In genomic region chr17:859461-860195, GRCh38 we compare ENCODE assay signal across 10 cellular contexts.
A peak's percentile ranks its signal among the peaks of the same experiment; 100 is the strongest.
DNase-seq lines count a peak whose midpoint lies in the region; ATAC-seq and TF ChIP-seq lines count a peak whose summit lies in the region.
"Had no signal": no experiment of that assay in that cellular context is flagged by ENCODE, and none has a peak within 500 bp of the region (broad histone marks: within the 10 kb centered on the region; RNA-seq: fewer than 3 reads in every experiment).

No MANE protein-coding gene starts in this region.

- peaks cover 7 to 22% of the 10 kb centered on the region in 2 donors for H3K27me3 Mint-ChIP-seq in CD4-positive, alpha-beta memory T cell

- no peak for TF ChIP-seq POLR2A in thyroid gland (IDR thresholded peaks at IDR 0.05)

- intact Hi-C loops in mucosa of descending colon (cut with DNase I, micrococcal nuclease) (no loop called here), thyroid gland (cut with DNase I) (no loop called here)
- intact Hi-C loops in CD4-positive, alpha-beta memory T cell (cut with micrococcal nuclease): no loop called here

- H3K9me3 Mint-ChIP-seq in CD4-positive, alpha-beta memory T cell: no peaks in the 10 kb centered on the region

- H3K4me3 ChIP-seq in mucosa of descending colon (no peak overlapping the region), thyroid gland (replicated peaks in 1 of 3) (no peak overlapping the region)
- no peak overlapping the region for H3K4me3 ChIP-seq in CD4-positive, alpha-beta memory T cell (ENCODE audit: low read length in 2 of 2)

- 52 to 65% methylated on average over 14 of the region's 14 CpGs for WGBS in thyroid gland, 2 donors

- POLR2A ChIA-PET in CD4-positive, alpha-beta memory T cell (lab: Charles Lee; ENCODE audit: partially characterized antibody): no interaction called here

- H3K4me3 Mint-ChIP-seq in CD4-positive, alpha-beta memory T cell: no peak overlapping the region

- no peaks in the 10 kb centered on the region for H3K4me1 Mint-ChIP-seq in CD4-positive, alpha-beta memory T cell

- H3K36me3 Mint-ChIP-seq in CD4-positive, alpha-beta memory T cell: no peaks in the 10 kb centered on the region

- H3K4me1 ChIP-seq in mucosa of descending colon (ENCODE audit: low read depth) (peaks cover 3% of the 10 kb centered on the region), thyroid gland (peaks cover 0 to 13% of the 10 kb centered on the region in 2 donors)
- no peaks in the 10 kb centered on the region for H3K4me1 ChIP-seq in CD4-positive, alpha-beta memory T cell (ENCODE audit: insufficient read depth, low read length)

- ATAC-seq in mucosa of descending colon (peak; percentile 18), GM19467 (IDR thresholded peaks at IDR 0.05; ENCODE audit: unreplicated experiment) (no peak)

- H3K27ac ChIP-seq in epithelial cell of prostate (peak overlapping the region; percentile 65), thyroid gland (peak overlapping the region; percentile 2 to 52 (median 37))
- H3K27ac ChIP-seq in CD4-positive, alpha-beta memory T cell (ENCODE audit: low read depth, low read length): no peak overlapping the region
- H3K27ac ChIP-seq: neutrophil had no signal

- DNase-seq in NCI-H524 (lab: John Stamatoyannopoulos, UW): peak; percentile 62 to 73
- DNase-seq in epithelial cell of prostate (ENCODE audit: low read depth, low spot score): no peak
- DNase-seq in mucosa of descending colon: peak in 1 of 3 donors; percentile 47
- no peak for DNase-seq in thyroid gland
- no peak for DNase-seq in middle frontal gyrus (ENCODE audit: extremely low spot score, low spot score)
- DNase-seq in CD4-positive, alpha-beta memory T cell: no peak
- DNase-seq in stimulated activated CD4-positive, alpha-beta T cell treated with anti-CD3 and anti-CD28 coated beads, Interleukin-4, amount 100 ng/mL, for 4 hours: no peak
- DNase-seq: activated effector memory CD4-positive, alpha-beta T cell treated with Interleukin-2 at 50 U/mL for 16 hours had no signal

- TF ChIP-seq CTCF in mucosa of descending colon (IDR thresholded peaks at IDR 0.05) (no peak), thyroid gland (IDR thresholded peaks at IDR 0.05) (no peak)

- H3K9me3 ChIP-seq in mucosa of descending colon: no peaks in the 10 kb centered on the region
- no peaks in the 10 kb centered on the region for H3K9me3 ChIP-seq in thyroid gland
- H3K9me3 ChIP-seq in CD4-positive, alpha-beta memory T cell (ENCODE audit: control insufficient read depth in 1 of 2, low read length in 2 of 2): no peaks in the 10 kb centered on the region
- H3K9me3 ChIP-seq: neutrophil had no signal

- H3K36me3 ChIP-seq in mucosa of descending colon (ENCODE audit: low read depth) (no peaks in the 10 kb centered on the region), thyroid gland (no peaks in the 10 kb centered on the region)
- H3K36me3 ChIP-seq in CD4-positive, alpha-beta memory T cell (ENCODE audit: insufficient read depth, low read length): no peaks in the 10 kb centered on the region
- H3K36me3 ChIP-seq: neutrophil had no signal

- CTCF ChIA-PET in CD4-positive, alpha-beta memory T cell (lab: Charles Lee; ENCODE audit: partially characterized antibody): interaction anchor here (1.0 kb wide), 1 partner anchor 20 kb away, joined by 5 read pairs; no protein-coding TSS in a partner anchor

- H3K27me3 ChIP-seq in thyroid gland: no peaks in the 10 kb centered on the region
- H3K27me3 ChIP-seq in CD4-positive, alpha-beta memory T cell (ENCODE audit: insufficient read depth, low read length): no peaks in the 10 kb centered on the region

- no peak overlapping the region for H3K27ac Mint-ChIP-seq in CD4-positive, alpha-beta memory T cell

Comparison
In these comparisons a context has a peak if more than half of its experiments do, and no peak if none do; other contexts are left out.
1. DNase-seq: peak in NCI-H524 (2 of 2); none in epithelial cell of prostate (single experiment), thyroid gland (0 of 2), middle frontal gyrus (single experiment), CD4-positive, alpha-beta memory T cell (0 of 5) and stimulated activated CD4-positive, alpha-beta T cell treated with anti-CD3 and anti-CD28 coated beads, Interleukin-4, amount 100 ng/mL, for 4 hours (0 of 2).